ENCODE assay signal across 13 cellular contexts in the genomic region with DNA sequence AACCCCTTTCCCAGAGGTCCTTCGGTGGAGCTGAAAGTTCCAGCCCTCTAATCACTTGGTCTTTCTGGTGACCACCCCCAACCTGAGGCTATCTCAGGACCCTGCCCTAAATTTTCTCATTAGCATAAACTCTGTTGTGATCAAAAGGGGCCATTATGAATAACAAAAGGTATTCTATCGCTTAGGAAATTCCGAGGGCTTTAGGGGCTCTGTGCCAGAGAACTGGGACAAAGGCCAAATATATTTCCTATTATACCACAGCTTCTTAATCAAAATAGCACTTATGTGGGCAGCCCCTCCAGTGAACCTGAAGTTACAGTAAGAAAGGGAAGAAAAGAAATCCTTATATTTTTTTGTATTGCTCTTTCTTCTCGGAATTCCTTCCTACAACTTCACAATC.
"Had no signal": no experiment of that assay in that cellular context is flagged by ENCODE, and none has a peak within 500 bp of the region (broad histone marks: within the 10 kb centered on the region; RNA-seq: fewer than 3 reads in every experiment).

No MANE protein-coding gene starts in this region.

- H3K27me3 ChIP-seq: dorsolateral prefrontal cortex, right lobe of liver had no signal

- H3K9me3 Mint-ChIP-seq: activated naive CD8-positive, alpha-beta T cell treated with anti-CD3 and anti-CD28 coated beads for 36 hours; activated T-helper 1 cell treated with anti-CD3 and anti-CD28 coated beads, Interleukin-12 subunit alpha, Interleukin-12 subunit beta, Interleukin-2, Interleukin-4 antibody, amounts not matched to agents 30 ng/mL and 10 ng/mL and 1 ng/mL, durations not matched to agents 14 hours and 24 hours and 36 hours; neural crest cell; type B pancreatic cell had no signal

- H3K36me3 ChIP-seq: right lobe of liver had no signal

- FAIRE-seq: endometrium, TTC549 had no signal

- H3K27me3 Mint-ChIP-seq: activated naive CD8-positive, alpha-beta T cell treated with anti-CD3 and anti-CD28 coated beads for 36 hours had no signal

- H3K4me1 ChIP-seq: right lobe of liver had no signal

- H3K4me3 Mint-ChIP-seq: activated naive CD8-positive, alpha-beta T cell treated with anti-CD3 and anti-CD28 coated beads for 36 hours; activated T-helper 1 cell treated with anti-CD3 and anti-CD28 coated beads, Interleukin-12 subunit alpha, Interleukin-12 subunit beta, Interleukin-2, Interleukin-4 antibody, amounts not matched to agents 30 ng/mL and 10 ng/mL and 1 ng/mL, durations not matched to agents 14 hours and 24 hours and 36 hours; neural crest cell; type B pancreatic cell had no signal

- H3K27ac Mint-ChIP-seq: activated naive CD8-positive, alpha-beta T cell treated with anti-CD3 and anti-CD28 coated beads for 36 hours; activated T-helper 1 cell treated with anti-CD3 and anti-CD28 coated beads, Interleukin-12 subunit alpha, Interleukin-12 subunit beta, Interleukin-2, Interleukin-4 antibody, amounts not matched to agents 30 ng/mL and 10 ng/mL and 1 ng/mL, durations not matched to agents 14 hours and 24 hours and 36 hours; type B pancreatic cell had no signal

- H3K4me3 ChIP-seq: dorsolateral prefrontal cortex, psoas muscle, right lobe of liver had no signal

- H3K9me3 ChIP-seq: psoas muscle, right lobe of liver had no signal

- H3K27ac ChIP-seq: psoas muscle, right lobe of liver had no signal

- H3K36me3 Mint-ChIP-seq: activated naive CD8-positive, alpha-beta T cell treated with anti-CD3 and anti-CD28 coated beads for 36 hours; type B pancreatic cell had no signal

- DNase-seq: activated CD4-positive, alpha-beta T cell treated with anti-CD3 and anti-CD28 coated beads, Interleukin-2, amount 50 U/mL, for 1 hour; activated naive CD8-positive, alpha-beta T cell treated with anti-CD3 and anti-CD28 coated beads for 36 hours; dorsolateral prefrontal cortex; psoas muscle; right lobe of liver; stimulated activated naive CD8-positive, alpha-beta T cell treated with anti-CD3 and anti-CD28 coated beads, Interleukin-15, Interleukin-2, amounts not matched to agents 100 U/mL and 50 U/mL, for 24 hours had no signal

- ATAC-seq: activated CD4-positive, CD25-positive, alpha-beta regulatory T cell treated with anti-CD3 and anti-CD28 coated beads, Interleukin-2, amount 50 U/mL, for 24 hours; esophagus mucosa; stimulated activated naive CD8-positive, alpha-beta T cell treated with anti-CD3 and anti-CD28 coated beads, Interleukin-15, Interleukin-2, amounts not matched to agents 100 U/mL and 50 U/mL, for 24 hours had no signal

- H3K4me1 Mint-ChIP-seq: activated naive CD8-positive, alpha-beta T cell treated with anti-CD3 and anti-CD28 coated beads for 36 hours had no signal
